In the genomic region with DNA sequence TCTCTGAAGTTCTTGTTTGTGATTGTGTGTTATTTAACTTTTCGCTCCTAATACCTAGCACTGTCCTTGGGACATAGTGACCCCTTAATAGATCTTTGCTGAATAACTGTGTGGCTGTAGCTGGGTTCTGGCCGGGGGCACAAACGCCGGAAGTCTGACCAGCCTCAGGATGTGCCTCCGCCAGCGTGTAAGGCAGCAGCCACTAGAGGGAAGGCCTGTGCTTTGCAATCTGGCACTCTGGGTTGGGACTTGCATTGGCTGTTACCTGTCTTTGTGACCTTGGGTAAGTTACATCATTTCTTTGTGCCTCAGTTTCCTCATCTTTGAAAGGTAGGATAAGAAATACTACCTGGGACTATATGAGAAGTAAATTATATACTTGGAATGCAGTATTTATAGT, we compare ENCODE assay signal across 7 cellular contexts.
A peak's percentile ranks its signal among the peaks of the same experiment; 100 is the strongest.
DNase-seq lines count a peak whose midpoint lies in the region; ATAC-seq and TF ChIP-seq lines count a peak whose summit lies in the region.

No MANE protein-coding gene starts in this region.

- intact Hi-C loops in Right ventricle myocardium superior (cut with DNase I): no loop called here

- H3K27ac Mint-ChIP-seq in stimulated activated naive B cell treated with anti-CD40 and anti-IgM and Interleukin-4, amounts not matched to agents 10 μg/mL and 1 μg/mL and 100 μg/mL, for 72 hours: peak overlapping the region; percentile 15
- no peak overlapping the region for H3K27ac Mint-ChIP-seq in mesothelial cell of epicardium

- H3K9ac ChIP-seq in Karpas-422 (ENCODE audit: low read length): no peak overlapping the region

- H3K36me3 ChIP-seq in Karpas-422 (ENCODE audit: insufficient read depth, low read length): no peaks in the 10 kb centered on the region

- H4K20me1 ChIP-seq in Karpas-422 (ENCODE audit: insufficient read depth, low read depth, low read length): no peaks in the 10 kb centered on the region

- DNase-seq in GM20000 (ENCODE audit: low spot score): peak; percentile 17
- peak; percentile 60 for DNase-seq in Karpas-422
- peak; percentile 58 for DNase-seq in Right ventricle myocardium superior
- DNase-seq in stimulated activated naive B cell treated with anti-CD40 and anti-IgM and Interleukin-4, amounts not matched to agents 10 μg/mL and 1 μg/mL and 100 μg/mL, for 72 hours: no peak
- DNase-seq in AG08396 (ENCODE audit: low spot score): no peak
- no peak for DNase-seq in mesothelial cell of epicardium (ENCODE audit: low spot score in 2 of 2, unreplicated experiment in 2 of 2)

- peaks cover 15 to 17% of the 10 kb centered on the region in 2 donors for H3K4me1 Mint-ChIP-seq in stimulated activated naive B cell treated with anti-CD40 and anti-IgM and Interleukin-4, amounts not matched to agents 10 μg/mL and 1 μg/mL and 100 μg/mL, for 72 hours
- H3K4me1 Mint-ChIP-seq in mesothelial cell of epicardium: peaks cover 37% of the 10 kb centered on the region

- no peaks in the 10 kb centered on the region; the same call in 1 of the 2 replicates for H3K9me2 ChIP-seq in Karpas-422 (replicated peaks; ENCODE audit: insufficient read depth, low read length)

- no peak for ATAC-seq in Right ventricle myocardium superior (ENCODE audit: poor library complexity)
- peak; percentile 57 to 63 for ATAC-seq in stimulated activated naive B cell treated with anti-CD40 and anti-IgM and Interleukin-4, amounts not matched to agents 10 μg/mL and 1 μg/mL and 100 μg/mL, for 72 hours (replicated peaks)
- no peak for ATAC-seq in GM18867 (IDR thresholded peaks at IDR 0.05; ENCODE audit: unreplicated experiment)

- no peaks in the 10 kb centered on the region for H3K27me3 ChIP-seq in Karpas-422 (ENCODE audit: low read length)

- no peak overlapping the region for H3K4me2 ChIP-seq in Karpas-422 (ENCODE audit: low read depth, low read length, poor library complexity, severe bottlenecking)

- peak overlapping the region in 1 of 2 donors; percentile 2 for H3K4me3 Mint-ChIP-seq in stimulated activated naive B cell treated with anti-CD40 and anti-IgM and Interleukin-4, amounts not matched to agents 10 μg/mL and 1 μg/mL and 100 μg/mL, for 72 hours
- H3K4me3 Mint-ChIP-seq in mesothelial cell of epicardium: no peak overlapping the region

- TF ChIP-seq CTCF in GM20000 (IDR thresholded peaks at IDR 0.05; ENCODE audit: extremely low read depth, missing control alignments) (peak; percentile 40), mesothelial cell of epicardium (IDR thresholded peaks at IDR 0.05; ENCODE audit: unreplicated experiment) (no peak)

- H3K27ac ChIP-seq in Karpas-422 (ENCODE audit: low read length): no peak overlapping the region

- no peaks in the 10 kb centered on the region for H3K27me3 Mint-ChIP-seq in stimulated activated naive B cell treated with anti-CD40 and anti-IgM and Interleukin-4, amounts not matched to agents 10 μg/mL and 1 μg/mL and 100 μg/mL, for 72 hours
- no peaks in the 10 kb centered on the region for H3K27me3 Mint-ChIP-seq in mesothelial cell of epicardium (ENCODE audit: low read depth)

- no peaks in the 10 kb centered on the region for H3K79me2 ChIP-seq in Karpas-422 (ENCODE audit: low read length)

- H3K9me3 Mint-ChIP-seq in stimulated activated naive B cell treated with anti-CD40 and anti-IgM and Interleukin-4, amounts not matched to agents 10 μg/mL and 1 μg/mL and 100 μg/mL, for 72 hours: peaks cover 8 to 17% of the 10 kb centered on the region in 2 donors
- H3K9me3 Mint-ChIP-seq in mesothelial cell of epicardium: peaks cover 3% of the 10 kb centered on the region

- no peaks in the 10 kb centered on the region for H3K9me3 ChIP-seq in Karpas-422 (ENCODE audit: low read length)

- H3K4me1 ChIP-seq in Karpas-422 (ENCODE audit: low read length): no peaks in the 10 kb centered on the region

- H3K4me3 ChIP-seq in Karpas-422 (ENCODE audit: low read length): no peak overlapping the region

- peaks cover 19 to 51% of the 10 kb centered on the region in 2 donors for H3K36me3 Mint-ChIP-seq in stimulated activated naive B cell treated with anti-CD40 and anti-IgM and Interleukin-4, amounts not matched to agents 10 μg/mL and 1 μg/mL and 100 μg/mL, for 72 hours
- H3K36me3 Mint-ChIP-seq in mesothelial cell of epicardium: peaks cover 25% of the 10 kb centered on the region

- H2AFZ ChIP-seq in Karpas-422 (ENCODE audit: low read length): no peak overlapping the region

Comparison
In these comparisons a context has a peak if more than half of its experiments do, and no peak if none do; other contexts are left out.
1. DNase-seq: peak in GM20000 (single experiment), Karpas-422 (single experiment) and Right ventricle myocardium superior (single experiment); none in stimulated activated naive B cell treated with anti-CD40 and anti-IgM and Interleukin-4, amounts not matched to agents 10 μg/mL and 1 μg/mL and 100 μg/mL, for 72 hours (single experiment), AG08396 (single experiment) and mesothelial cell of epicardium (0 of 2).
2. ATAC-seq: peak in stimulated activated naive B cell treated with anti-CD40 and anti-IgM and Interleukin-4, amounts not matched to agents 10 μg/mL and 1 μg/mL and 100 μg/mL, for 72 hours (2 of 2); none in Right ventricle myocardium superior (single experiment) and GM18867 (single experiment).